Comparison of ENCODE assay signal across 8 cellular contexts in genomic region chr14:38867561-38868150, GRCh38.
DNase-seq lines count a peak whose midpoint lies in the region; ATAC-seq lines count a peak whose summit lies in the region.

No MANE protein-coding gene starts in this region.

- DNase-seq in COLO829 (ENCODE audit: low spot score) (peak; percentile 29), NCI-H526 (lab: John Stamatoyannopoulos, UW) (peak; percentile 73 to 92), medulla oblongata (ENCODE audit: extremely low spot score) (peak; percentile 96)
- DNase-seq in activated CD4-positive, alpha-beta T cell treated with anti-CD3 and anti-CD28 coated beads, Interleukin-2, amount 50 U/mL, for 48 hours, result peak; percentile 44 to 60
- peak; percentile 19 for DNase-seq in effector CD8-positive, alpha-beta T cell (lab: John Stamatoyannopoulos, UW)
- peak; percentile 5 to 21 for DNase-seq in stimulated activated CD8-positive, alpha-beta memory T cell treated with anti-CD3 and anti-CD28 coated beads, Interleukin-4, amount 100 ng/mL, for 1 hour (ENCODE audit: low read depth in 2 of 2, low spot score in 1 of 2)

- ATAC-seq in GM19438 (IDR thresholded peaks at IDR 0.05; ENCODE audit: low read depth, unreplicated experiment) (peak; percentile 86), HG03460 (IDR thresholded peaks at IDR 0.05; ENCODE audit: unreplicated experiment) (peak; percentile 90)

Comparison
In these comparisons a context has a peak if more than half of its experiments do, and no peak if none do; other contexts are left out.
1. Peak in every context shown above with its lines: DNase-seq and ATAC-seq.
2. DNase-seq: peak in every context shown above with its lines; median percentile 96 in medulla oblongata; 82 in NCI-H526; 52 in activated CD4-positive, alpha-beta T cell treated with anti-CD3 and anti-CD28 coated beads, Interleukin-2, amount 50 U/mL, for 48 hours; 29 in COLO829; 19 in effector CD8-positive, alpha-beta T cell; 13 in stimulated activated CD8-positive, alpha-beta memory T cell treated with anti-CD3 and anti-CD28 coated beads, Interleukin-4, amount 100 ng/mL, for 1 hour.